ENCODE assay signal across 9 cellular contexts in the genomic region with DNA sequence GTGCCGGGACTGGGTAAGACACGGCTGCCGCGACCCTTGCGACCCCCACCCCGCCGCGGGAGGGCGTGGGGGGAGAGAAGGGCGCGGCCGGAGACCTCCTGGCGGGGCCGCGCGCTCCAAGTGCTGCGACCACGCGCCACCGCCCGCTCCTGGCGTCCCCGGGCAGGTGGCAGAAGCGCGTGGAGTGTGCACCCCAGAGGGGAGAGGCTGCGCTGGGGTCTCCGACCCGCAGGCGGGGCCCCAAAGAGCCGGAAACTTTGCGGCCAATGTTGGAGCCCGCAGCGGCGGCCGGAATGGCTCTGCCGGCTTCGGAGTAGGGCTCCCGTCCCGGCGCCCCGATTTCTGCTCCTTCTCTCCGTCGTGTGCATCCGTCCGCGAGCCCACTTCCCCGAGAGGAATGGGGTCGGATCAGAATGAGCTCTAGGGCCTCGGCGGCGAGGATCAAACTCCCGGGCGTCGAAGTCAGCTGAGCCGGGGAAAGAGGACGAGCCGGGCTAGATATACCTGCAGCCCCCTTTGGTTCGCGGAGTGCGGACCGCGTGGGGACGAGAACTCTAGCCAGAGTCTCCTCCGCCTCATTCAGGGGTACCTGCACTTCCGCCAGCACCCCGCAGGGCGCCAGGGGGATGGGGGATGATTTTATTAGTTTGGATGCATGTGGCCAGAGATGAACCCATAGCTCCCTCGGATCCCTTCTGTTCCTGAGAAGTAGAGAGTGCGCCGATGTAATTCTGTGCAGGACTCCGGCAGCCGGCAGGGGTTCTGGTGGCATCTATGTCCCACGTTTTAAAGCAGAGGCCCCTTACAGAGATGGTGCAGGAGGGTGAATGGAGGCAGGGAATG. TPM values are rescaled to one million over a fixed set of nuclear protein-coding genes. Genes with fewer than 3 reads are reported as not detected.
DNase-seq lines count a peak whose midpoint lies in the region; ATAC-seq and TF ChIP-seq lines count a peak whose summit lies in the region.
"Had no signal": no experiment of that assay in that cellular context is flagged by ENCODE, and none has a peak within 500 bp of the region (broad histone marks: within the 10 kb centered on the region; RNA-seq: fewer than 3 reads in every experiment).

No MANE protein-coding gene starts in this region.

- H3K4me3 ChIP-seq in PC-9 (no peak overlapping the region), osteoblast (ENCODE audit: insufficient read depth, low read length) (peak overlapping the region; percentile 16)
- H3K4me3 ChIP-seq in effector memory CD4-positive, alpha-beta T cell (ENCODE audit: insufficient read depth, low read depth, low read length, poor library complexity, severe bottlenecking), result peak overlapping the region; percentile 60

- no peaks in the 10 kb centered on the region for H3K9me2 ChIP-seq in PC-9 (ENCODE audit: insufficient read depth)

- in situ Hi-C loops in GM13976 (cut with MboI; ENCODE audit: low sequenced_read_pairs, unreplicated experiment), result no loop called here

- POLR2A ChIA-PET in PC-9 (lab: Charles Lee; ENCODE audit: unreplicated experiment), result no interaction called here

- H4K20me1 ChIP-seq in PC-9 (ENCODE audit: insufficient read depth) (no peaks in the 10 kb centered on the region), osteoblast (ENCODE audit: insufficient read depth, low read length) (no peaks in the 10 kb centered on the region)

- H3K27ac ChIP-seq in PC-9 (no peak overlapping the region), osteoblast (ENCODE audit: low read depth, low read length) (no peak overlapping the region)
- H3K27ac ChIP-seq in effector memory CD4-positive, alpha-beta T cell (ENCODE audit: insufficient read depth, low read length, poor library complexity, severe bottlenecking), result no peak overlapping the region

- no peaks in the 10 kb centered on the region for H3K79me2 ChIP-seq in PC-9 (ENCODE audit: low read depth)
- no peaks in the 10 kb centered on the region for H3K79me2 ChIP-seq in osteoblast (ENCODE audit: insufficient read depth, low read length)

- no TSS peak for BruUV-seq in PC-9 (replicated peaks; lab: Mats Ljungman, UMichigan)

- no peaks in the 10 kb centered on the region for H3K4me1 ChIP-seq in PC-9 (replicated peaks; ENCODE audit: insufficient read depth)
- H3K4me1 ChIP-seq in effector memory CD4-positive, alpha-beta T cell (ENCODE audit: control insufficient read depth, insufficient read depth, low read length, poor library complexity, severe bottlenecking), result peaks cover 22% of the 10 kb centered on the region
- H3K4me1 ChIP-seq in osteoblast (ENCODE audit: insufficient read depth, low read length), result no peaks in the 10 kb centered on the region

- TF ChIP-seq CTCF in GM13976 (IDR thresholded peaks at IDR 0.05; ENCODE audit: borderline replicate concordance, control extremely low read depth, extremely low read depth, insufficient read depth, missing control alignments) (no peak), PC-9 (conservative IDR thresholded peaks at IDR 0.05) (no peak), osteoblast (IDR thresholded peaks at IDR 0.05; ENCODE audit: extremely low read depth, low read depth, low read length) (no peak)

- no peak overlapping the region for H2AFZ ChIP-seq in PC-9
- no peak overlapping the region for H2AFZ ChIP-seq in osteoblast (ENCODE audit: low read length)

- ATAC-seq in GM19324 (IDR thresholded peaks at IDR 0.05; ENCODE audit: low FRiP score, unreplicated experiment), result no peak
- ATAC-seq in GM18517 (IDR thresholded peaks at IDR 0.05; ENCODE audit: unreplicated experiment), result no peak
- no peak for ATAC-seq in GM19351 (IDR thresholded peaks at IDR 0.05; ENCODE audit: unreplicated experiment)

- H3K27me3 ChIP-seq in PC-9 (ENCODE audit: insufficient read depth, low read depth) (peaks cover 23% of the 10 kb centered on the region), osteoblast (ENCODE audit: insufficient read depth, low read length) (peaks cover 71% of the 10 kb centered on the region)
- peaks cover 33% of the 10 kb centered on the region for H3K27me3 ChIP-seq in effector memory CD4-positive, alpha-beta T cell (replicated peaks; ENCODE audit: control insufficient read depth, insufficient read depth, low read length, poor library complexity, severe bottlenecking)

- H3F3A ChIP-seq in PC-9 (ENCODE audit: insufficient read depth, low read depth), result no peaks in the 10 kb centered on the region

- H3K9me3 ChIP-seq in PC-9 (ENCODE audit: insufficient read depth, low read depth), result no peaks in the 10 kb centered on the region
- H3K9me3 ChIP-seq in effector memory CD4-positive, alpha-beta T cell (ENCODE audit: control insufficient read depth, low read length), result no peaks in the 10 kb centered on the region
- no peaks in the 10 kb centered on the region for H3K9me3 ChIP-seq in osteoblast (ENCODE audit: low read depth, low read length)

- CTCF ChIA-PET in PC-9 (lab: Charles Lee), result no interaction called here

- intact Hi-C loops in PC-9 (cut with micrococcal nuclease; ENCODE audit: unreplicated experiment), result loop anchor here (5.0 kb wide), 2 partner anchors 78 to 422 kb away; no protein-coding TSS in a partner anchor

- DNase-seq in GM13976 (ENCODE audit: low spot score) (peak; percentile 53), PC-9 (no peak), osteoblast (ENCODE audit: insufficient read length, low spot score, missing footprints) (peak; percentile 83), occipital lobe (lab: John Stamatoyannopoulos, UW) (no peak)
- DNase-seq in effector memory CD4-positive, alpha-beta T cell, result no peak

- H3K4me2 ChIP-seq in PC-9, result peak overlapping the region; percentile 40; the same call in 1 of the 2 replicates
- no peak overlapping the region for H3K4me2 ChIP-seq in osteoblast (ENCODE audit: insufficient read depth, low read length)

- no peaks in the 10 kb centered on the region for H3K36me3 ChIP-seq in PC-9 (ENCODE audit: low read depth)
- no peaks in the 10 kb centered on the region for H3K36me3 ChIP-seq in effector memory CD4-positive, alpha-beta T cell (ENCODE audit: control insufficient read depth, insufficient read depth, low read length)
- H3K36me3 ChIP-seq in osteoblast (ENCODE audit: insufficient read depth, low read length), result no peaks in the 10 kb centered on the region

RNA-seq across cellular contexts. Expression of gene STUM, which starts 0.8 kb away (rescaled TPM):
- total RNA-seq in PC-9 (2021), result not detected in 2 replicates
- under 0.01 TPM in 1 of 2 replicates, not detected in the other for total RNA-seq in osteoblast
- total RNA-seq in occipital lobe, result 24.3 TPM
- total RNA-seq: HT1080 had no signal

Comparison
In these comparisons a context has a peak if more than half of its experiments do, and no peak if none do; other contexts are left out.
1. DNase-seq: peak in GM13976 (single experiment) and osteoblast (single experiment); none in PC-9 (0 of 2), effector memory CD4-positive, alpha-beta T cell (0 of 3) and occipital lobe (single experiment).
2. RNA of gene STUM, which starts 0.8 kb away (total RNA-seq): 24.3 TPM in occipital lobe (single experiment); not detected in PC-9 and under 0.01 TPM in osteoblast; every median in the first group is over 10 times any median in the second.